Comparison of ENCODE assay signal across 1 cellular context in the genomic region with DNA sequence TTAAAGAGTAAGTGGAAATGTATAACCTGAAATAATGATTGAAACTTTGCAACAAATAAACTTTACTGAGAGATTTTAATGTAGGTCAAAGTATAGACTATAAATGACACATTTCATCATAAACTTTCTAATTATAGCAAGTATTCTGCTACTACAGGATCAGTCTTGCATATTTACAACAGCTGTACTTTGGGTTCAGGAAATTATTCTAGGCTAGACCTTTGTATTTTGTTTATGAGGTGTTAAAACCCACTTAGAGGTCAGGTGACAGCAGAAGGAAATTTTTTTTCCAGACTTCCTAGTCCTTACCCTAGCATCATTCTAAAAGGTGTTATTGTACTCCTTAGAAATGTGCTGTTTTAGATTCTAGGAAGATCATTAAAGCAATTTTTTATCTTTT.
TF ChIP-seq lines count a peak whose summit lies in the region.

No MANE protein-coding gene starts in this region.

TF ChIP-seq in HCT116, 20 proteins besides CTCF, POLR2A, EP300 and RAD21 (continued from another document):
- TF ChIP-seq, protein P1, sequence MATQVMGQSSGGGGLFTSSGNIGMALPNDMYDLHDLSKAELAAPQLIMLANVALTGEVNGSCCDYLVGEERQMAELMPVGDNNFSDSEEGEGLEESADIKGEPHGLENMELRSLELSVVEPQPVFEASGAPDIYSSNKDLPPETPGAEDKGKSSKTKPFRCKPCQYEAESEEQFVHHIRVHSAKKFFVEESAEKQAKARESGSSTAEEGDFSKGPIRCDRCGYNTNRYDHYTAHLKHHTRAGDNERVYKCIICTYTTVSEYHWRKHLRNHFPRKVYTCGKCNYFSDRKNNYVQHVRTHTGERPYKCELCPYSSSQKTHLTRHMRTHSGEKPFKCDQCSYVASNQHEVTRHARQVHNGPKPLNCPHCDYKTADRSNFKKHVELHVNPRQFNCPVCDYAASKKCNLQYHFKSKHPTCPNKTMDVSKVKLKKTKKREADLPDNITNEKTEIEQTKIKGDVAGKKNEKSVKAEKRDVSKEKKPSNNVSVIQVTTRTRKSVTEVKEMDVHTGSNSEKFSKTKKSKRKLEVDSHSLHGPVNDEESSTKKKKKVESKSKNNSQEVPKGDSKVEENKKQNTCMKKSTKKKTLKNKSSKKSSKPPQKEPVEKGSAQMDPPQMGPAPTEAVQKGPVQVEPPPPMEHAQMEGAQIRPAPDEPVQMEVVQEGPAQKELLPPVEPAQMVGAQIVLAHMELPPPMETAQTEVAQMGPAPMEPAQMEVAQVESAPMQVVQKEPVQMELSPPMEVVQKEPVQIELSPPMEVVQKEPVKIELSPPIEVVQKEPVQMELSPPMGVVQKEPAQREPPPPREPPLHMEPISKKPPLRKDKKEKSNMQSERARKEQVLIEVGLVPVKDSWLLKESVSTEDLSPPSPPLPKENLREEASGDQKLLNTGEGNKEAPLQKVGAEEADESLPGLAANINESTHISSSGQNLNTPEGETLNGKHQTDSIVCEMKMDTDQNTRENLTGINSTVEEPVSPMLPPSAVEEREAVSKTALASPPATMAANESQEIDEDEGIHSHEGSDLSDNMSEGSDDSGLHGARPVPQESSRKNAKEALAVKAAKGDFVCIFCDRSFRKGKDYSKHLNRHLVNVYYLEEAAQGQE (IDR thresholded peaks at IDR 0.05; ENCODE audit: low read depth), result no peak
- TF ChIP-seq EZH2phosphoT487 (IDR thresholded peaks at IDR 0.05; ENCODE audit: borderline replicate concordance) (no peak), ZFX (IDR thresholded peaks at IDR 0.05) (no peak)
